ENCODE assay signal across 25 cellular contexts in the genomic region with DNA sequence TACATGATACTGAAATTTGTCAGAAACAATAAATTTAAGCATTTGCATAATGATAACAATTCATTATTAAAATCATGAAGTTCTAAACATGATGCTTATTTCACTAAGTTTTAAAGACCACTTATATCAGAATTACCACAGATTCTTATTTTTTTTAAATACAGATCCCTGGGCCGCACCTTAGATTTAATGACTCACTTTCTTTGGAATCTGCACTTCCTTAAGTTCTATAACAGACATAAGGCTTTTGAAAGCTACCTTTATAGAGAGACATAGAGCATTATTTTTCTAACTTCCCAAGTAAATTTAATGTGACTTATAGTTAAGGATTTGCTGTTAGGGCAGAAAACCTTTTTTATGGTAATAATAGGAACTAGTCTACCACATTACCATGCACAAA.
"Had no signal": no experiment of that assay in that cellular context is flagged by ENCODE, and none has a peak within 500 bp of the region (broad histone marks: within the 10 kb centered on the region; RNA-seq: fewer than 3 reads in every experiment).

No MANE protein-coding gene starts in this region.

- H3K27ac Mint-ChIP-seq: activated B cell treated with CpG ODN at 0.5 μM for 24 hours; activated CD4-positive, alpha-beta memory T cell treated with anti-CD3 and anti-CD28 coated beads for 36 hours; activated CD4-positive, alpha-beta T cell treated with anti-CD3 and anti-CD28 coated beads, Interleukin-2, amount 10 ng/mL, durations not matched to agents 24 days and 14 days; activated naive CD8-positive, alpha-beta T cell; brain; T-helper 17 cell had no signal

- H3K27me3 Mint-ChIP-seq: activated B cell treated with CpG ODN at 0.5 μM for 24 hours, brain, T-helper 17 cell had no signal

- H3K9me3 ChIP-seq: MG63 had no signal

- H3K27me3 ChIP-seq: MG63 had no signal

- H3K36me3 Mint-ChIP-seq: activated CD4-positive, alpha-beta memory T cell treated with anti-CD3 and anti-CD28 coated beads for 36 hours; activated naive CD8-positive, alpha-beta T cell; brain had no signal

- H3K9me3 Mint-ChIP-seq: activated B cell treated with CpG ODN at 0.5 μM for 24 hours; activated CD4-positive, alpha-beta memory T cell treated with anti-CD3 and anti-CD28 coated beads for 36 hours; activated CD4-positive, alpha-beta T cell treated with anti-CD3 and anti-CD28 coated beads, Interleukin-2, amount 10 ng/mL, durations not matched to agents 24 days and 14 days; activated T-cell treated with anti-CD3 and anti-CD28 coated beads, Interleukin-2, amount 50 U/mL, for 4 hours had no signal

- H3K27ac ChIP-seq: PC-9 had no signal

- H3K4me1 Mint-ChIP-seq: activated B cell treated with CpG ODN at 0.5 μM for 24 hours; activated CD4-positive, alpha-beta T cell treated with anti-CD3 and anti-CD28 coated beads, Interleukin-2, amount 10 ng/mL, durations not matched to agents 24 days and 14 days; brain; T-helper 17 cell had no signal

- DNase-seq: activated B cell treated with CpG ODN at 0.5 μM for 24 hours; activated CD4-positive, alpha-beta memory T cell treated with anti-CD3 and anti-CD28 coated beads for 36 hours; activated CD4-positive, alpha-beta T cell treated with anti-CD3 and anti-CD28 coated beads for 1 hour; activated CD4-positive, alpha-beta T cell treated with anti-CD3 and anti-CD28 coated beads, Interleukin-2, amount 10 ng/mL, durations not matched to agents 24 days and 14 days; activated CD8-positive, alpha-beta memory T cell treated with anti-CD3 and anti-CD28 coated beads for 24 hours; activated effector memory CD4-positive, alpha-beta T cell treated with anti-CD3 and anti-CD28 coated beads, Interleukin-2, amount 50 U/mL, for 16 hours; activated naive CD4-positive, alpha-beta T cell treated with Interleukin-2 at 50 U/mL for 16 hours; activated T-cell treated with anti-CD3 and anti-CD28 coated beads, Interleukin-2, amount 50 U/mL, for 4 hours; amygdala; cerebellar nuclear complex; KG1; MG63; MV-4-11; NCI-H1105; NCI-H1436; NCI-H1694 treated with DMSO at 0.1 percent for 48 hours; NCI-H2029 treated with DMSO at 0.1 percent for 48 hours; NCI-H446; NCI-H524; PC-9; SIG-M5; T-helper 17 cell; T-helper 9 cell had no signal

- H3K4me3 Mint-ChIP-seq: activated B cell treated with CpG ODN at 0.5 μM for 24 hours; activated CD4-positive, alpha-beta memory T cell treated with anti-CD3 and anti-CD28 coated beads for 36 hours; activated CD4-positive, alpha-beta T cell treated with anti-CD3 and anti-CD28 coated beads, Interleukin-2, amount 10 ng/mL, durations not matched to agents 24 days and 14 days; activated naive CD8-positive, alpha-beta T cell; activated T-cell treated with anti-CD3 and anti-CD28 coated beads, Interleukin-2, amount 50 U/mL, for 4 hours; brain; T-helper 17 cell had no signal

- H2AFZ ChIP-seq: PC-9 had no signal

- H3K36me3 ChIP-seq: MG63 had no signal

- H3K4me3 ChIP-seq: MG63, PC-9 had no signal

- H3K4me2 ChIP-seq: PC-9 had no signal
